Comparison of ENCODE assay signal across 14 cellular contexts in genomic region chr13:30730526-30730925, GRCh38. TPM values are rescaled to one million over a fixed set of nuclear protein-coding genes. Genes with fewer than 3 reads are reported as not detected.
DNase-seq lines count a peak whose midpoint lies in the region; ATAC-seq and TF ChIP-seq lines count a peak whose summit lies in the region.
"Had no signal": no experiment of that assay in that cellular context is flagged by ENCODE, and none has a peak within 500 bp of the region (broad histone marks: within the 10 kb centered on the region; RNA-seq: fewer than 3 reads in every experiment).

No MANE protein-coding gene starts in this region.

- H3K9me2 ChIP-seq in OCI-LY7 (ENCODE audit: insufficient read depth, low read length): no peaks in the 10 kb centered on the region

- H3K4me1 ChIP-seq in osteoblast (ENCODE audit: insufficient read depth, low read length) (peaks cover 15% of the 10 kb centered on the region), OCI-LY7 (ENCODE audit: insufficient read depth, low read length, poor library complexity, severe bottlenecking) (peaks cover 13% of the 10 kb centered on the region)
- peaks cover 5% of the 10 kb centered on the region for H3K4me1 ChIP-seq in effector memory CD4-positive, alpha-beta T cell (ENCODE audit: control insufficient read depth, insufficient read depth, low read length, poor library complexity, severe bottlenecking)

- H3K27me3 ChIP-seq in H7 (ENCODE audit: control insufficient read depth, insufficient read depth, low read length): no peaks in the 10 kb centered on the region
- peaks cover 0 to 3% (median 0%) of the 10 kb centered on the region in 45 donors for H3K27me3 ChIP-seq in dorsolateral prefrontal cortex
- no peaks in the 10 kb centered on the region for H3K27me3 ChIP-seq in osteoblast (ENCODE audit: insufficient read depth, low read length)
- H3K27me3 ChIP-seq in effector memory CD4-positive, alpha-beta T cell (replicated peaks; ENCODE audit: control insufficient read depth, insufficient read depth, low read length, poor library complexity, severe bottlenecking): no peaks in the 10 kb centered on the region

- H2AFZ ChIP-seq in osteoblast (ENCODE audit: low read length) (no peak overlapping the region), OCI-LY7 (ENCODE audit: low read length) (no peak overlapping the region)

- H3K4me2 ChIP-seq in osteoblast (ENCODE audit: insufficient read depth, low read length) (no peak overlapping the region), OCI-LY7 (ENCODE audit: low read length) (no peak overlapping the region)

- ATAC-seq in activated naive CD8-positive, alpha-beta T cell treated with anti-CD3 and anti-CD28 coated beads, Interleukin-2, amount 50 U/mL, for 24 hours: no peak
- no peak for ATAC-seq in activated T-cell treated with anti-CD3 and anti-CD28 coated beads, Interleukin-2, amount 50 U/mL, for 4 hours
- ATAC-seq: stimulated activated effector memory CD8-positive, alpha-beta T cell treated with anti-CD3 and anti-CD28 coated beads, Interleukin-12 subunit alpha, Interleukin-12 subunit beta, amount 100 ng/mL, for 72 hours had no signal

- peaks cover 2% of the 10 kb centered on the region for H3K27me3 Mint-ChIP-seq in activated naive CD8-positive, alpha-beta T cell treated with anti-CD3 and anti-CD28 coated beads, Interleukin-2, amount 50 U/mL, for 24 hours
- H3K27me3 Mint-ChIP-seq in activated T-cell treated with anti-CD3 and anti-CD28 coated beads, Interleukin-2, amount 50 U/mL, for 4 hours (ENCODE audit: low read depth): no peaks in the 10 kb centered on the region
- H3K27me3 Mint-ChIP-seq: B cell had no signal

- H3K79me2 ChIP-seq in osteoblast (ENCODE audit: insufficient read depth, low read length) (no peaks in the 10 kb centered on the region), OCI-LY7 (ENCODE audit: insufficient read depth, low read depth, low read length) (peaks cover 1% of the 10 kb centered on the region; the same call in 1 of the 2 replicates)

- H3K27ac Mint-ChIP-seq in activated naive CD8-positive, alpha-beta T cell treated with anti-CD3 and anti-CD28 coated beads, Interleukin-2, amount 50 U/mL, for 24 hours: no peak overlapping the region
- H3K27ac Mint-ChIP-seq: activated CD4-positive, alpha-beta memory T cell treated with anti-CD3 and anti-CD28 coated beads, Interleukin-2, amount 10 ng/mL, durations not matched to agents 7 days and 5 days; B cell; stimulated activated effector memory CD8-positive, alpha-beta T cell treated with anti-CD3 and anti-CD28 coated beads, Interleukin-12 subunit alpha, Interleukin-12 subunit beta, amount 100 ng/mL, for 72 hours had no signal

- POLR2A ChIA-PET in OCI-LY7 (lab: Charles Lee): interaction anchor here (0.6 kb wide), 1 partner anchor 54 kb away, joined by 3 read pairs; no protein-coding TSS in a partner anchor

- CTCF ChIA-PET in OCI-LY7 (lab: Charles Lee; ENCODE audit: unreplicated experiment): no interaction called here

- H4K20me1 ChIP-seq in osteoblast (ENCODE audit: insufficient read depth, low read length): no peaks in the 10 kb centered on the region
- no peaks in the 10 kb centered on the region for H4K20me1 ChIP-seq in OCI-LY7 (ENCODE audit: insufficient read depth, low read length)

- DNase-seq in H7 (peak; percentile 56), NCI-H446 treated with DMSO at 0.1 percent for 48 hours (lab: John Stamatoyannopoulos, UW) (peak; percentile 13), dorsolateral prefrontal cortex (peak; percentile 35 to 80 (median 56)), osteoblast (ENCODE audit: insufficient read length, low spot score, missing footprints) (peak; percentile 19), OCI-LY7 (ENCODE audit: low spot score) (no peak)
- DNase-seq in activated naive CD8-positive, alpha-beta T cell treated with anti-CD3 and anti-CD28 coated beads, Interleukin-2, amount 50 U/mL, for 24 hours: no peak
- no peak for DNase-seq in effector memory CD4-positive, alpha-beta T cell
- no peak for DNase-seq in activated T-cell treated with anti-CD3 and anti-CD28 coated beads, Interleukin-2, amount 50 U/mL, for 4 hours
- DNase-seq: activated CD4-positive, alpha-beta memory T cell treated with anti-CD3 and anti-CD28 coated beads, Interleukin-2, amount 10 ng/mL, durations not matched to agents 7 days and 5 days; KG1; NCI-H345; T-helper 9 cell had no signal

- H3K27ac ChIP-seq in dorsolateral prefrontal cortex (peak overlapping the region in 5 of 59 donors; percentile 8 to 44 (median 16)), osteoblast (ENCODE audit: low read depth, low read length) (no peak overlapping the region), OCI-LY7 (ENCODE audit: low read depth, low read length, poor library complexity, severe bottlenecking) (no peak overlapping the region)
- H3K27ac ChIP-seq in effector memory CD4-positive, alpha-beta T cell (ENCODE audit: insufficient read depth, low read length, poor library complexity, severe bottlenecking): no peak overlapping the region

- H3K36me3 ChIP-seq in H7 (replicated peaks; ENCODE audit: control insufficient read depth, insufficient read depth, low read length) (no peaks in the 10 kb centered on the region), osteoblast (ENCODE audit: insufficient read depth, low read length) (no peaks in the 10 kb centered on the region), OCI-LY7 (ENCODE audit: insufficient read depth, low read length) (no peaks in the 10 kb centered on the region)
- no peaks in the 10 kb centered on the region for H3K36me3 ChIP-seq in effector memory CD4-positive, alpha-beta T cell (ENCODE audit: control insufficient read depth, insufficient read depth, low read length)

- intact Hi-C loops in dorsolateral prefrontal cortex (cut with DNase I): no loop called here
- intact Hi-C loops in OCI-LY7 (cut with micrococcal nuclease; ENCODE audit: unreplicated experiment): loop anchor here (10.0 kb wide), 1 partner anchor 286 kb away; no protein-coding TSS in a partner anchor

- H3K4me3 ChIP-seq in H7 (ENCODE audit: insufficient read depth, low read depth, low read length): no peak overlapping the region
- peak overlapping the region in 4 of 59 donors; percentile 5 to 24 (median 9) for H3K4me3 ChIP-seq in dorsolateral prefrontal cortex
- H3K4me3 ChIP-seq in osteoblast (ENCODE audit: insufficient read depth, low read length): no peak overlapping the region
- H3K4me3 ChIP-seq in effector memory CD4-positive, alpha-beta T cell (ENCODE audit: insufficient read depth, low read depth, low read length, poor library complexity, severe bottlenecking): no peak overlapping the region
- no peak overlapping the region for H3K4me3 ChIP-seq in OCI-LY7 (ENCODE audit: low read depth, low read length, poor library complexity, severe bottlenecking)

- no peaks in the 10 kb centered on the region for H3K36me3 Mint-ChIP-seq in activated naive CD8-positive, alpha-beta T cell treated with anti-CD3 and anti-CD28 coated beads, Interleukin-2, amount 50 U/mL, for 24 hours (ENCODE audit: low read depth)
- H3K36me3 Mint-ChIP-seq in activated T-cell treated with anti-CD3 and anti-CD28 coated beads, Interleukin-2, amount 50 U/mL, for 4 hours (ENCODE audit: insufficient read depth): no peaks in the 10 kb centered on the region
- H3K36me3 Mint-ChIP-seq: stimulated activated effector memory CD8-positive, alpha-beta T cell treated with anti-CD3 and anti-CD28 coated beads, Interleukin-12 subunit alpha, Interleukin-12 subunit beta, amount 100 ng/mL, for 72 hours had no signal

- H3K4me1 Mint-ChIP-seq in activated naive CD8-positive, alpha-beta T cell treated with anti-CD3 and anti-CD28 coated beads, Interleukin-2, amount 50 U/mL, for 24 hours: peaks cover 18% of the 10 kb centered on the region
- H3K4me1 Mint-ChIP-seq in activated T-cell treated with anti-CD3 and anti-CD28 coated beads, Interleukin-2, amount 50 U/mL, for 4 hours (ENCODE audit: low read depth): peaks cover 18% of the 10 kb centered on the region

- TF ChIP-seq CTCF in dorsolateral prefrontal cortex (IDR thresholded peaks at IDR 0.05 in 54 of 56, conservative IDR thresholded peaks at IDR 0.05 in 2 of 56; ENCODE audit: low read depth in 1 of 56, partially characterized antibody in 56 of 56) (no peak), osteoblast (IDR thresholded peaks at IDR 0.05; ENCODE audit: extremely low read depth, low read depth, low read length) (no peak), OCI-LY7 (conservative IDR thresholded peaks at IDR 0.05; ENCODE audit: low read length) (no peak)

- H3K4me3 Mint-ChIP-seq in activated naive CD8-positive, alpha-beta T cell treated with anti-CD3 and anti-CD28 coated beads, Interleukin-2, amount 50 U/mL, for 24 hours: no peak overlapping the region
- H3K4me3 Mint-ChIP-seq in activated T-cell treated with anti-CD3 and anti-CD28 coated beads, Interleukin-2, amount 50 U/mL, for 4 hours: no peak overlapping the region
- H3K4me3 Mint-ChIP-seq: activated CD4-positive, alpha-beta memory T cell treated with anti-CD3 and anti-CD28 coated beads, Interleukin-2, amount 10 ng/mL, durations not matched to agents 7 days and 5 days; B cell; stimulated activated effector memory CD8-positive, alpha-beta T cell treated with anti-CD3 and anti-CD28 coated beads, Interleukin-12 subunit alpha, Interleukin-12 subunit beta, amount 100 ng/mL, for 72 hours had no signal

- no peaks in the 10 kb centered on the region for H3K9me3 ChIP-seq in osteoblast (ENCODE audit: low read depth, low read length)
- H3K9me3 ChIP-seq in effector memory CD4-positive, alpha-beta T cell (ENCODE audit: control insufficient read depth, low read length): no peaks in the 10 kb centered on the region
- no peaks in the 10 kb centered on the region for H3K9me3 ChIP-seq in OCI-LY7 (ENCODE audit: low read length)

- BruUV-seq in OCI-LY7 (replicated peaks; lab: Mats Ljungman, UMichigan): no TSS peak

- H3K9me3 Mint-ChIP-seq in activated naive CD8-positive, alpha-beta T cell treated with anti-CD3 and anti-CD28 coated beads, Interleukin-2, amount 50 U/mL, for 24 hours: no peaks in the 10 kb centered on the region
- H3K9me3 Mint-ChIP-seq in activated T-cell treated with anti-CD3 and anti-CD28 coated beads, Interleukin-2, amount 50 U/mL, for 4 hours: no peaks in the 10 kb centered on the region
- H3K9me3 Mint-ChIP-seq: activated CD4-positive, alpha-beta memory T cell treated with anti-CD3 and anti-CD28 coated beads, Interleukin-2, amount 10 ng/mL, durations not matched to agents 7 days and 5 days; stimulated activated effector memory CD8-positive, alpha-beta T cell treated with anti-CD3 and anti-CD28 coated beads, Interleukin-12 subunit alpha, Interleukin-12 subunit beta, amount 100 ng/mL, for 72 hours had no signal

RNA-seq across cellular contexts. Expression of gene ALOX5AP, which starts 4.8 kb away (rescaled TPM):
- not detected in 2 replicates for total RNA-seq in H7 (2014; rRNA removed; shearing (Covaris generic))
- total RNA-seq in dorsolateral prefrontal cortex: 10 to 100 TPM in 54 of 120 experiments, 1 to 10 TPM in 65, under 1 TPM in 1; 0.83 to 46.3 (median 9.5) TPM
- total RNA-seq in osteoblast: 0.29 TPM in 1 of 2 replicates, not detected in the other
- total RNA-seq in OCI-LY7 (2014; rRNA removed; shearing (Covaris generic)): 62.1 and 89.9 TPM in 2 replicates
- 90.9 and 94.4 TPM in 2 replicates for total RNA-seq in OCI-LY7 (2022)
- 1 to 10 TPM; 5.7 to 8.4 (median 7.1) TPM for total RNA-seq in activated T-cell treated with anti-CD3 and anti-CD28 coated beads, Interleukin-2, amount 50 U/mL, for 4 hours

Comparison
In these comparisons a context has a peak if more than half of its experiments do, and no peak if none do; other contexts are left out.
1. DNase-seq: peak in H7 (single experiment), NCI-H446 treated with DMSO at 0.1 percent for 48 hours (single experiment), dorsolateral prefrontal cortex (10 of 10) and osteoblast (single experiment); none in activated naive CD8-positive, alpha-beta T cell treated with anti-CD3 and anti-CD28 coated beads, Interleukin-2, amount 50 U/mL, for 24 hours (single experiment), effector memory CD4-positive, alpha-beta T cell (0 of 3), OCI-LY7 (single experiment) and activated T-cell treated with anti-CD3 and anti-CD28 coated beads, Interleukin-2, amount 50 U/mL, for 4 hours (single experiment).